20 cellular contexts compared by ENCODE assay signal in the genomic region with DNA sequence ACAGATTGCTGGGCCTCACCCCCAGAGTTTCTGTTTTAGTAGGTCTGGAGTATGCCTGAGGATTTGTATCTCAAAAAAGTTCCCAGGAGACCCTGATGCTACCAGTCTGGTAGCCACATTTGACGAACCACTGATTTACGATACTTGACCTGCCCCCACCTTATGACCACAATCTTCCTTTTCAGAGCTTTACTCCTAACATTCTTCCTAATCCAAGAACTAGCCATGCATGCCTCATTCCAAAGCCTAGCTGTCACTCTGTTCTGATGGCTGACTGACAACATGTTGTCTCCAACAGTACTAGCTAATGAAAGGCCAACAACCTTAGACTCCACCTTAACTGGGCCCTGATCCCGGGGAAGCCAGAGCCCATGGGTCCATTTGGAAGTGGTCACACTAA.
"Had no signal": no experiment of that assay in that cellular context is flagged by ENCODE, and none has a peak within 500 bp of the region (broad histone marks: within the 10 kb centered on the region; RNA-seq: fewer than 3 reads in every experiment).

No MANE protein-coding gene starts in this region.

- H3K27ac Mint-ChIP-seq: activated CD4-positive, alpha-beta memory T cell treated with anti-CD3 and anti-CD28 coated beads for 36 hours; activated naive CD8-positive, alpha-beta T cell treated with anti-CD3 and anti-CD28 coated beads for 36 hours; memory B cell; naive B cell had no signal

- H3K36me3 Mint-ChIP-seq: activated CD4-positive, alpha-beta memory T cell treated with anti-CD3 and anti-CD28 coated beads for 36 hours; activated naive CD8-positive, alpha-beta T cell treated with anti-CD3 and anti-CD28 coated beads for 36 hours; memory B cell; naive B cell had no signal

- H3K9me3 Mint-ChIP-seq: activated CD4-positive, alpha-beta memory T cell treated with anti-CD3 and anti-CD28 coated beads for 36 hours; activated naive CD8-positive, alpha-beta T cell treated with anti-CD3 and anti-CD28 coated beads for 36 hours; memory B cell had no signal

- H3K4me1 ChIP-seq: testis had no signal

- H3K27me3 ChIP-seq: cardiac muscle cell, testis had no signal

- H3K4me3 Mint-ChIP-seq: activated CD4-positive, alpha-beta memory T cell treated with anti-CD3 and anti-CD28 coated beads for 36 hours; activated naive CD8-positive, alpha-beta T cell treated with anti-CD3 and anti-CD28 coated beads for 36 hours; memory B cell; neural crest cell had no signal

- H3K4me1 Mint-ChIP-seq: activated naive CD8-positive, alpha-beta T cell treated with anti-CD3 and anti-CD28 coated beads for 36 hours; memory B cell; naive B cell; neural crest cell had no signal

- ATAC-seq: sciatic nerve had no signal

- H3K27me3 Mint-ChIP-seq: activated CD4-positive, alpha-beta memory T cell treated with anti-CD3 and anti-CD28 coated beads for 36 hours had no signal

- DNase-seq: activated CD4-positive, alpha-beta memory T cell treated with anti-CD3 and anti-CD28 coated beads for 36 hours; activated CD4-positive, alpha-beta T cell treated with anti-CD3 and anti-CD28 coated beads for 48 hours; activated CD4-positive, CD25-positive, alpha-beta regulatory T cell; activated naive CD4-positive, alpha-beta T cell treated with Interleukin-2 at 50 U/mL for 16 hours; activated naive CD8-positive, alpha-beta T cell treated with anti-CD3 and anti-CD28 coated beads for 36 hours; activated T-cell treated with anti-CD3 and anti-CD28 coated beads, Interleukin-2, amount 50 U/mL, for 48 hours; amniotic stem cell; cortex of kidney; naive B cell; occipital lobe; stimulated activated CD4-positive, alpha-beta T cell treated with anti-CD3 and anti-CD28 coated beads, Interleukin-15, amount 100 ng/mL, for 24 hours; stimulated activated CD8-positive, alpha-beta memory T cell treated with anti-CD3 and anti-CD28 coated beads, Interleukin-4, amount 100 ng/mL, for 48 hours; stimulated activated naive CD4-positive, alpha-beta T cell; testis had no signal

- H3K27ac ChIP-seq: cardiac muscle cell, epithelial cell of prostate, testis had no signal

- H3K4me2 ChIP-seq: smooth muscle cell had no signal

- H3K4me3 ChIP-seq: cardiac muscle cell, smooth muscle cell, testis had no signal

- H3K36me3 ChIP-seq: cardiac muscle cell had no signal

- H3K9me3 ChIP-seq: testis had no signal
